In genomic region chr7:121042899-121043298, GRCh38 we compare ENCODE assay signal across 25 cellular contexts. TPM values are rescaled to one million over a fixed set of nuclear protein-coding genes. Genes with fewer than 3 reads are reported as not detected.
DNase-seq lines count a peak whose midpoint lies in the region; ATAC-seq, FAIRE-seq and TF ChIP-seq lines count a peak whose summit lies in the region.
"Had no signal": no experiment of that assay in that cellular context is flagged by ENCODE, and none has a peak within 500 bp of the region (broad histone marks: within the 10 kb centered on the region; RNA-seq: fewer than 3 reads in every experiment).

No MANE protein-coding gene starts in this region.

- TF ChIP-seq EP300 in K562 (IDR thresholded peaks at IDR 0.05; ENCODE audit: low read length), result no peak; the same call in 1 of the 2 replicates

- H3K9me3 ChIP-seq in CD8-positive, alpha-beta memory T cell (ENCODE audit: low read length), result no peaks in the 10 kb centered on the region
- H3K9me3 ChIP-seq in IMR-90 (ENCODE audit: control insufficient read depth, insufficient read depth, low read length) (no peaks in the 10 kb centered on the region), K562 (replicated peaks; ENCODE audit: control insufficient read depth, insufficient read depth, low read depth, low read length) (peaks cover 2% of the 10 kb centered on the region; the same call in 1 of the 2 replicates), gastrocnemius medialis (no peaks in the 10 kb centered on the region)
- H3K9me3 ChIP-seq: A549, BE2C had no signal

- no peaks in the 10 kb centered on the region for H3K36me3 ChIP-seq in CD8-positive, alpha-beta memory T cell (ENCODE audit: insufficient read depth, low read length)
- peaks cover 3% of the 10 kb centered on the region for H3K36me3 ChIP-seq in IMR-90 (ENCODE audit: control insufficient read depth, insufficient read depth, low read length)
- H3K36me3 ChIP-seq in K562 (ENCODE audit: control insufficient read depth, insufficient read depth, low read length), result peaks cover 41% of the 10 kb centered on the region
- peaks cover 0 to 7% of the 10 kb centered on the region in 2 donors for H3K36me3 ChIP-seq in gastrocnemius medialis
- H3K36me3 ChIP-seq: BE2C; BLaER1 treated with 17β-estradiol and CSF1 and Interleukin-3, amounts not matched to agents 10 nM and 100 nM had no signal

- H3K27me3 Mint-ChIP-seq in CD8-positive, alpha-beta memory T cell, result peaks cover 4 to 13% of the 10 kb centered on the region in 2 donors

- H2AFZ ChIP-seq in IMR-90 (replicated peaks; ENCODE audit: low read length, poor library complexity) (no peak overlapping the region), K562 (ENCODE audit: low read depth, low read length) (no peak overlapping the region)

- H4K20me1 ChIP-seq in IMR-90 (ENCODE audit: insufficient read depth, low read length), result no peaks in the 10 kb centered on the region
- H4K20me1 ChIP-seq in K562 (replicated peaks; ENCODE audit: control insufficient read depth, insufficient read depth, low read length), result no peaks in the 10 kb centered on the region
- H4K20me1 ChIP-seq: BLaER1 treated with 17β-estradiol and CSF1 and Interleukin-3, amounts not matched to agents 10 nM and 100 nM had no signal

- no TSS peak for BruUV-seq in IMR-90 (replicated peaks; lab: Mats Ljungman, UMichigan)
- BruUV-seq in K562 (replicated peaks; lab: Mats Ljungman, UMichigan), result no TSS peak

- TF ChIP-seq RAD21 in IMR-90 (IDR thresholded peaks at IDR 0.05; ENCODE audit: low read length) (no peak), K562 (CRISPR knock-in tag; conservative IDR thresholded peaks at IDR 0.05 in 1 of 2, IDR thresholded peaks at IDR 0.05 in 1 of 2) (no peak)

- H3K56ac ChIP-seq in IMR-90 (ENCODE audit: extremely low read depth, insufficient read depth, low read length), result no peak overlapping the region

- H3K9me1 ChIP-seq in IMR-90 (ENCODE audit: insufficient read depth, low read length), result peaks cover 3% of the 10 kb centered on the region; the same call in 1 of the 2 replicates
- H3K9me1 ChIP-seq in K562 (ENCODE audit: control insufficient read depth, insufficient read depth, low read length), result no peaks in the 10 kb centered on the region

- no peak overlapping the region for H3K4me2 ChIP-seq in IMR-90 (ENCODE audit: low read depth, low read length)
- peak overlapping the region; percentile 72 for H3K4me2 ChIP-seq in K562 (ENCODE audit: insufficient read depth, low read length)
- H3K4me2 ChIP-seq: A549, GM23338 had no signal

- CTCF ChIA-PET in CD8-positive, alpha-beta memory T cell (lab: Charles Lee), result no interaction called here
- CTCF ChIA-PET in IMR-90 (lab: Yijun Ruan, JAX), result interaction anchor here (1.3 to 1.9 kb wide), 3 partner anchors 16 to 65 kb away, joined by 4 to 5 read pairs (median 4); no protein-coding TSS in a partner anchor
- CTCF ChIA-PET in K562 (lab: Yijun Ruan, JAX; ENCODE audit: low intra/inter-chr PET ratio), result no interaction called here

- peak overlapping the region; percentile 4; the same call in 1 of the 2 replicates for H3K4ac ChIP-seq in IMR-90 (ENCODE audit: low read depth, low read length)

- 0 out of 2 replicates have a peak overlapping the region, but pooled peaks have one; percentile 14 for H2BK20ac ChIP-seq in IMR-90 (ENCODE audit: low read depth, low read length)

- POLR2A ChIA-PET in CD8-positive, alpha-beta memory T cell (lab: Charles Lee), result no interaction called here
- POLR2A ChIA-PET in IMR-90 (lab: Charles Lee; ENCODE audit: unreplicated experiment) (no interaction called here), K562 (lab: Yijun Ruan, JAX) (interaction anchor here (0.9 to 2.0 kb wide), 6 partner anchors 11 to 33 kb away, joined by 3 to 11 read pairs (median 4); no protein-coding TSS in a partner anchor)

- TF ChIP-seq POLR2A in IMR-90 (IDR thresholded peaks at IDR 0.05; ENCODE audit: low read depth, low read length), result no peak
- TF ChIP-seq POLR2A in K562 (conservative IDR thresholded peaks at IDR 0.05), result no peak
- no peak for TF ChIP-seq POLR2A in gastrocnemius medialis (IDR thresholded peaks at IDR 0.05)

- no peak overlapping the region for H2BK5ac ChIP-seq in IMR-90 (ENCODE audit: low read depth, low read length, poor library complexity, severe bottlenecking)

- H3K18ac ChIP-seq in IMR-90 (ENCODE audit: low read depth, low read length), result no peak overlapping the region

- H4K8ac ChIP-seq in IMR-90 (ENCODE audit: low read depth in 2 of 2, low read length in 2 of 2), result no peak overlapping the region

- ATAC-seq in IMR-90 (ENCODE audit: low read depth) (no peak), K562 (peak; percentile 6), gastrocnemius medialis (no peak)
- ATAC-seq: A549 had no signal

- DNase-seq in CD8-positive, alpha-beta memory T cell, result no peak
- DNase-seq in IMR-90 (no peak), K562 (ENCODE audit: extremely low read depth in 1 of 4, low spot score in 3 of 4) (peak in 1 of 4 experiments; percentile 43), gastrocnemius medialis (no peak), MV-4-11 (lab: John Stamatoyannopoulos, UW) (no peak), NCI-H2227 treated with DMSO at 0.1 percent for 48 hours (lab: John Stamatoyannopoulos, UW) (no peak), NCI-H526 treated with DMSO at 0.1 percent for 48 hours (lab: John Stamatoyannopoulos, UW) (no peak)
- DNase-seq: 8988T; ACHN; AML-193; BE2C; Calu3; CD4-positive, alpha-beta T cell; COR-L47; DMS53; DMS79 treated with DMSO at 0.1 percent for 48 hours; GF-D8; H7; HCEC 1CT had no signal

- no peak overlapping the region for H3K4me3 ChIP-seq in CD8-positive, alpha-beta memory T cell (ENCODE audit: low read length)
- no peak overlapping the region for H3K4me3 ChIP-seq in IMR-90 (ENCODE audit: insufficient read depth, low read depth, low read length)
- no peak overlapping the region for H3K4me3 ChIP-seq in K562
- no peak overlapping the region for H3K4me3 ChIP-seq in gastrocnemius medialis
- H3K4me3 ChIP-seq: A549; BLaER1 treated with 17β-estradiol and CSF1 and Interleukin-3, amounts not matched to agents 10 nM and 100 nM; GM23338 had no signal

- no peak overlapping the region for H3K4me3 Mint-ChIP-seq in CD8-positive, alpha-beta memory T cell
- H3K4me3 Mint-ChIP-seq: CD14-positive monocyte; CD4-positive, alpha-beta T cell; GM23338 had no signal

- H3K27me3 ChIP-seq in CD8-positive, alpha-beta memory T cell (ENCODE audit: insufficient read depth, low read length, poor library complexity, severe bottlenecking), result no peaks in the 10 kb centered on the region
- H3K27me3 ChIP-seq in IMR-90 (ENCODE audit: control insufficient read depth, insufficient read depth, low read length), result no peaks in the 10 kb centered on the region
- no peaks in the 10 kb centered on the region for H3K27me3 ChIP-seq in K562 (ENCODE audit: control insufficient read depth in 2 of 2, insufficient read depth in 2 of 2, low read length in 2 of 2)
- H3K27me3 ChIP-seq in gastrocnemius medialis, result no peaks in the 10 kb centered on the region
- H3K27me3 ChIP-seq: BE2C; BLaER1 treated with 17β-estradiol and CSF1 and Interleukin-3, amounts not matched to agents 10 nM and 100 nM had no signal

- H3K4me1 ChIP-seq in CD8-positive, alpha-beta memory T cell (ENCODE audit: insufficient read depth, low read length), result no peaks in the 10 kb centered on the region
- peaks cover 2% of the 10 kb centered on the region; the same call in 1 of the 2 replicates for H3K4me1 ChIP-seq in IMR-90 (ENCODE audit: control insufficient read depth, insufficient read depth, low read length)
- peaks cover 14 to 74% of the 10 kb centered on the region in 2 experiments for H3K4me1 ChIP-seq in K562 (replicated peaks in 1 of 2; ENCODE audit: control insufficient read depth in 2 of 2, insufficient read depth in 2 of 2, low read length in 2 of 2)
- H3K4me1 ChIP-seq in gastrocnemius medialis, result peaks cover 66 to 70% of the 10 kb centered on the region in 2 donors
- H3K4me1 ChIP-seq: A549, BE2C had no signal

- H3K23ac ChIP-seq in IMR-90 (ENCODE audit: low read depth, low read length), result 0 out of 2 replicates have a peak overlapping the region, but pooled peaks have one; percentile 42

- H3K9me3 Mint-ChIP-seq in CD8-positive, alpha-beta memory T cell, result no peaks in the 10 kb centered on the region
- H3K9me3 Mint-ChIP-seq: CD4-positive, alpha-beta T cell; GM23338 had no signal

- H3K9ac ChIP-seq in IMR-90 (ENCODE audit: low read depth, low read length) (no peak overlapping the region), K562 (ENCODE audit: insufficient read depth in 1 of 2, low read depth in 2 of 2, low read length in 2 of 2) (peak overlapping the region in 1 of 2 experiments; percentile 71; a peak in 2 of 4 replicates)
- H3K9ac ChIP-seq: BLaER1 treated with 17β-estradiol and CSF1 and Interleukin-3, amounts not matched to agents 10 nM and 100 nM had no signal

- no peak overlapping the region for H3K14ac ChIP-seq in IMR-90 (replicated peaks; ENCODE audit: low read depth, low read length)

- intact Hi-C loops in IMR-90 (cut with micrococcal nuclease) (no loop called here), K562 (cut with micrococcal nuclease) (no loop called here), gastrocnemius medialis (cut with DNase I; ENCODE audit: low total_unique reads) (no loop called here)

- TF ChIP-seq CTCF in IMR-90 (conservative IDR thresholded peaks at IDR 0.05; ENCODE audit: low read depth, low read length), result no peak
- no peak for TF ChIP-seq CTCF in K562 (IDR thresholded peaks at IDR 0.05 in 2 of 3, conservative IDR thresholded peaks at IDR 0.05 in 1 of 3; ENCODE audit: insufficient read depth in 2 of 3, low read depth in 1 of 3, low read length in 3 of 3)
- TF ChIP-seq CTCF in gastrocnemius medialis (IDR thresholded peaks at IDR 0.05 in 4 of 5, conservative IDR thresholded peaks at IDR 0.05 in 1 of 5), result no peak

- dilution Hi-C loops in IMR-90 (cut with HindIII; ENCODE audit: low sequenced_read_pairs, unreplicated experiment), result no loop called here

- H2AK9ac ChIP-seq in IMR-90 (replicated peaks; ENCODE audit: low read depth, low read length, poor library complexity), result no peak overlapping the region

- WGBS in IMR-90 (ENCODE audit: extremely low coverage in 2 of 2, insufficient read length in 1 of 2), 2 experiments, result no CpG with 5 or more reads among the region's 3 CpGs
- 33% methylated on average over 3 of the region's 3 CpGs for WGBS in K562 (ENCODE audit: insufficient coverage, low coverage, missing lambda C conversion rate)

- peaks cover 26 to 52% of the 10 kb centered on the region in 2 experiments for H3K79me1 ChIP-seq in IMR-90 (ENCODE audit: low read depth in 1 of 2, low read length in 2 of 2)

- H3K36me3 Mint-ChIP-seq in CD8-positive, alpha-beta memory T cell, result no peaks in the 10 kb centered on the region

- peak overlapping the region; percentile 64 for H3K27ac ChIP-seq in CD8-positive, alpha-beta memory T cell (ENCODE audit: low read depth, low read length)
- no peak overlapping the region for H3K27ac ChIP-seq in IMR-90 (ENCODE audit: insufficient read depth, low read length)
- H3K27ac ChIP-seq in K562 (ENCODE audit: extremely low read depth, low read depth, low read length), result peak overlapping the region; percentile 88
- H3K27ac ChIP-seq in gastrocnemius medialis, result peak overlapping the region; percentile 68 to 86 (median 84)
- H3K27ac ChIP-seq: A549; BLaER1 treated with 17β-estradiol and CSF1 and Interleukin-3, amounts not matched to agents 10 nM and 100 nM had no signal

- FAIRE-seq in K562 (lab: Jason Lieb, UNC), result no peak
- FAIRE-seq: A549, GM12891, GM18507 had no signal

- in situ Hi-C loops in IMR-90 (cut with MboI; ENCODE audit: low sequenced_read_pairs), result no loop called here
- in situ Hi-C loops in K562 (cut with MboI), result no loop called here
- in situ Hi-C loops in gastrocnemius medialis (cut with MboI; ENCODE audit: low sequenced_read_pairs in 4 of 4), result no loop called here

- H4K91ac ChIP-seq in IMR-90 (ENCODE audit: insufficient read depth, low read depth, low read length), result no peak overlapping the region

- peaks cover 100% of the 10 kb centered on the region for H3K79me2 ChIP-seq in K562 (ENCODE audit: control insufficient read depth, insufficient read depth, low read length)

- H2AK5ac ChIP-seq in IMR-90 (ENCODE audit: low read depth, low read length), result no peak overlapping the region

- H2BK15ac ChIP-seq in IMR-90 (ENCODE audit: low read depth, low read length), result no peak overlapping the region

- no peak overlapping the region; the same call in 1 of the 2 replicates for H4K5ac ChIP-seq in IMR-90 (ENCODE audit: low read depth, low read length)

- H3K27ac Mint-ChIP-seq in CD8-positive, alpha-beta memory T cell, result peak overlapping the region in 1 of 8 donors; percentile 67
- H3K27ac Mint-ChIP-seq: CD14-positive monocyte; CD4-positive, alpha-beta T cell; GM23338 had no signal

- H2BK120ac ChIP-seq in IMR-90 (ENCODE audit: low read depth, low read length), result no peak overlapping the region

- no peaks in the 10 kb centered on the region for H3K4me1 Mint-ChIP-seq in CD8-positive, alpha-beta memory T cell

RNA-seq across cellular contexts. Expression of gene CPED1, which starts 54.4 kb away (rescaled TPM):
- under 1 TPM; 0.09 to 0.27 TPM for total RNA-seq in CD8-positive, alpha-beta memory T cell
- polyA plus RNA-seq in CD8-positive, alpha-beta memory T cell, result not detected
- 96.8 and 102 TPM in 2 replicates for total RNA-seq in IMR-90 (2012; rRNA removed)
- 28.7 and 31.2 TPM in 2 replicates for polyA plus RNA-seq in IMR-90 (2012; rRNA removed)
- 11.9 and 18.5 TPM in 2 replicates for polyA plus RNA-seq in IMR-90 (2012; cell fraction: cytosol; rRNA removed)
- 9.1 and 28.6 TPM in 2 replicates for polyA plus RNA-seq in IMR-90 (2012; cell fraction: nucleus; rRNA removed; ENCODE audit: low replicate concordance)
- total RNA-seq in K562 (2011; cell fraction: chromatin; rRNA removed; ENCODE audit: low replicate concordance), result 894 and 1,629 TPM in 2 replicates
- total RNA-seq in K562 (2011; cell fraction: nucleolus; rRNA removed), result 336 and 368 TPM in 2 replicates
- 603 and 625 TPM in 2 replicates for total RNA-seq in K562 (2011; cell fraction: nucleoplasm; rRNA removed)
- 228 and 247 TPM in 2 replicates for total RNA-seq in K562 (2014; rRNA removed)
- 393 and 413 TPM in 2 replicates for total RNA-seq in K562 (2014; rRNA removed; fragmentation: Illumina TruSeq; extraction: Trizol)
- total RNA-seq in K562 (2015; rRNA removed; fragmentation: Illumina TruSeq; extraction: Trizol), result 254 and 267 TPM in 2 replicates
- total RNA-seq in K562 (2021), result 290 and 301 TPM in 2 replicates
- 205 and 316 TPM in 2 replicates for polyA plus RNA-seq in K562 (2011; rRNA removed)
- polyA plus RNA-seq in K562 (2011; cell fraction: cytosol; rRNA removed), result 91.5 and 147 TPM in 2 replicates
- 211 and 239 TPM in 2 replicates for polyA plus RNA-seq in K562 (2011; cell fraction: nucleus; rRNA removed)
- 152 and 202 TPM in 2 replicates for polyA plus RNA-seq in K562 (2012)
- polyA plus RNA-seq in K562 (2014; fragmentation: Illumina TruSeq; extraction: Trizol), result 288 and 329 TPM in 2 replicates
- 100 to 1,000 TPM; 221 to 292 TPM for polyA plus RNA-seq in K562 (2014; fragmentation: Nextera tagmentation; extraction: Ambion mirVana)
- polyA plus RNA-seq in K562 (2014; rRNA removed), result 195 and 210 TPM in 2 replicates
- 717 and 810 TPM in 2 replicates for polyA minus RNA-seq in K562 (2011; rRNA and poly(A)+ RNA removed)
- polyA minus RNA-seq in K562 (2011; cell fraction: cytosol; rRNA and poly(A)+ RNA removed), result 96.8 and 138 TPM in 2 replicates
- 704 and 866 TPM in 2 replicates for polyA minus RNA-seq in K562 (2011; cell fraction: nucleus; rRNA and poly(A)+ RNA removed)
- total RNA-seq in gastrocnemius medialis, result 10 to 100 TPM in 3 of 4 donors, 1 to 10 TPM in 1; 4.8 to 35.5 (median 34.1) TPM
- total RNA-seq: H7 had no signal

Comparison
In these comparisons a context has a peak if more than half of its experiments do, and no peak if none do; other contexts are left out.
1. RNA of gene CPED1, which starts 54.4 kb away (total RNA-seq): 228 to 1,629 TPM in K562, 96.8 to 102 TPM in IMR-90 and 4.8 to 35.5 TPM in gastrocnemius medialis; 0.09 to 0.27 TPM in CD8-positive, alpha-beta memory T cell; every median in the first group is over 4 times any median in the second.